ENCODE assay signal across 1 cellular context in the genomic region with DNA sequence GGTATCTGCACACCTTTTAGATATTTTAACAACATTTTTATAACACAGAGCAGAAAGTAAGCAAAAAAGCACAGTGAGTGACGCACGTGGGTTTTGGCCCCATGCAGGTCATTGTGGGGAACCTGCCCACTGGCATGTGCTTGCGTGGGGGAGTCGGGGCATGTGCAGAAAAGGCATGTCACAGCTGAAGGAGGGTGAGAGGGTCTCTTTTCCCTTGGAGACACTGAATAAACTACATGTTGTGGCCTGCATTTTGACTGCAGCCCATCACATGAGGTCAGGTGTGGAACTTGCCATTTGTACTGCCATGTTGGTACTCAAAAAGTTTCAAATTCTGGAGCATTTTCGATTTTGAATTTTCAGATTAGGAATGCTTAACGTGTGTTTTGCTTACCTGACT.
TF ChIP-seq lines count a peak whose summit lies in the region.

No MANE protein-coding gene starts in this region.

TF ChIP-seq in endothelial cell of umbilical vein, 7 proteins besides CTCF, POLR2A, EP300 and RAD21:
- TF ChIP-seq, protein P1, sequence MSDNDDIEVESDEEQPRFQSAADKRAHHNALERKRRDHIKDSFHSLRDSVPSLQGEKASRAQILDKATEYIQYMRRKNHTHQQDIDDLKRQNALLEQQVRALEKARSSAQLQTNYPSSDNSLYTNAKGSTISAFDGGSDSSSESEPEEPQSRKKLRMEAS (IDR thresholded peaks at IDR 0.05; ENCODE audit: insufficient read depth, insufficient read length) = no peak
- TF ChIP-seq FOS (IDR thresholded peaks at IDR 0.05; ENCODE audit: borderline replicate concordance, insufficient read depth, low read length) (no peak), MYC (IDR thresholded peaks at IDR 0.05; ENCODE audit: low read depth, low read length) (no peak), POLR2AphosphoS5 (IDR thresholded peaks at IDR 0.05; ENCODE audit: insufficient read depth, low read depth, low read length) (no peak), JUN (IDR thresholded peaks at IDR 0.05; ENCODE audit: borderline replicate concordance, insufficient read depth, insufficient read length, low read depth) (no peak), EZH2 (IDR thresholded peaks at IDR 0.05; ENCODE audit: borderline replicate concordance, low read depth, low read length, severe bottlenecking) (no peak), GATA2 (IDR thresholded peaks at IDR 0.05; ENCODE audit: insufficient read depth, insufficient read length, low read depth, low read length) (no peak)
